ENCODE assay signal across 8 cellular contexts in the genomic region with DNA sequence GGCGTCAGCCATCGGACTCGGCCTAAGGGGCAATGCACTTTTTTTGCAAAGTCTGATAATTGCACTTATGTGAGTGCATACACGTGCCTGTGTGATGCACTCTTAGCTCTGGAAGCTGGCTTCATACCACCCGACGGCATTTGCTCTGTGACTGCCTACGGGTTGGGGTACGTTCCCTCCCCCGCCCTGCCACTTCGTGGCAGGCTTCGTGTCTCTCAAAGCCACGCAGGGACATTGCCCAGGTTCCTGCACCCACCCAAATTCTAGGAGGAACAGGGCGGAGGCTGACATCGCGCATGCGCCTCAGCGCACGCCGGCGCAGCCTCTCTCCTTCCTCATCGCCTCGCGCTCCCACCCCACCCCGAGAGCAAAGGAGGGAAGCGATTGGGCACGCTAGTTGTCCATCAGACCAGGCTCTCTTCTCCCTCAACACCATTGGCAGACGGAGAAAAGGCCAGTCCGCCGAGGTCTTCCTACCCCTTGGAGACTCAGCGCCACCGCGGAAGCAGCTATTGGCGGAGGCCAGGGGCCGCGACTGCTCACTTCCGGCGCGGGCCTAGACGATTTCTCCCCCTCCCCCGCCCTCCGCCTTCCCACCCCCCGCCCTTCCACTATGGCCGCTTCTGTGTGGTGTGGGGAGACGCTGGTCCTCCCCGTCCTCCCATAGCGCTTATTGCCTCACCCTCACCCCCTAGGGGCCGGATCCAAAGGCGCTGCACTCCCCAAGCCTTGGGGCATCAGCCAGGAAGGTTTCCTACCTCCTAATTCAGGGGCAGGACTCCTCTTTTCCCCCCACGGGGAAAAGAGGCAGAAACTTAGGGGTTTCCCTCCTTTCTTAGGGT. TPM values are rescaled to one million over a fixed set of nuclear protein-coding genes. Genes with fewer than 3 reads are reported as not detected.
A peak's percentile ranks its signal among the peaks of the same experiment; 100 is the strongest.
DNase-seq lines count a peak whose midpoint lies in the region; ATAC-seq, FAIRE-seq and TF ChIP-seq lines count a peak whose summit lies in the region.

A gene with protein sequence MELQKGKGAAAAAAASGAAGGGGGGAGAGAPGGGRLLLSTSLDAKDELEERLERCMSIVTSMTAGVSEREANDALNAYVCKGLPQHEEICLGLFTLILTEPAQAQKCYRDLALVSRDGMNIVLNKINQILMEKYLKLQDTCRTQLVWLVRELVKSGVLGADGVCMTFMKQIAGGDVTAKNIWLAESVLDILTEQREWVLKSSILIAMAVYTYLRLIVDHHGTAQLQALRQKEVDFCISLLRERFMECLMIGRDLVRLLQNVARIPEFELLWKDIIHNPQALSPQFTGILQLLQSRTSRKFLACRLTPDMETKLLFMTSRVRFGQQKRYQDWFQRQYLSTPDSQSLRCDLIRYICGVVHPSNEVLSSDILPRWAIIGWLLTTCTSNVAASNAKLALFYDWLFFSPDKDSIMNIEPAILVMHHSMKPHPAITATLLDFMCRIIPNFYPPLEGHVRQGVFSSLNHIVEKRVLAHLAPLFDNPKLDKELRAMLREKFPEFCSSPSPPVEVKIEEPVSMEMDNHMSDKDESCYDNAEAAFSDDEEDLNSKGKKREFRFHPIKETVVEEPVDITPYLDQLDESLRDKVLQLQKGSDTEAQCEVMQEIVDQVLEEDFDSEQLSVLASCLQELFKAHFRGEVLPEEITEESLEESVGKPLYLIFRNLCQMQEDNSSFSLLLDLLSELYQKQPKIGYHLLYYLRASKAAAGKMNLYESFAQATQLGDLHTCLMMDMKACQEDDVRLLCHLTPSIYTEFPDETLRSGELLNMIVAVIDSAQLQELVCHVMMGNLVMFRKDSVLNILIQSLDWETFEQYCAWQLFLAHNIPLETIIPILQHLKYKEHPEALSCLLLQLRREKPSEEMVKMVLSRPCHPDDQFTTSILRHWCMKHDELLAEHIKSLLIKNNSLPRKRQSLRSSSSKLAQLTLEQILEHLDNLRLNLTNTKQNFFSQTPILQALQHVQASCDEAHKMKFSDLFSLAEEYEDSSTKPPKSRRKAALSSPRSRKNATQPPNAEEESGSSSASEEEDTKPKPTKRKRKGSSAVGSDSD (plus strand): TSS at position 588 of the 842 bp plus-strand sequence. CDS start 585 bp downstream, outside the sequence.

- CTCF ChIA-PET in T-cell (lab: Charles Lee), result interaction anchor here (0.6 to 1.0 kb wide), 4 partner anchors 38 to 94 kb away, joined by 3 to 6 read pairs (median 5); a partner anchor contains a TSS

- H3K9me3 Mint-ChIP-seq in T-cell, result no peaks in the 10 kb centered on the region

- peaks cover 9% of the 10 kb centered on the region for H3K79me1 ChIP-seq in trophoblast cell (ENCODE audit: low read length)

- H4K8ac ChIP-seq in trophoblast cell (ENCODE audit: low read depth, low read length), result peak within 1 kb of the TSS; percentile 97

- peaks cover 6% of the 10 kb centered on the region for H3K36me3 Mint-ChIP-seq in T-cell

- DNase-seq in GM12891 (ENCODE audit: insufficient read length, low spot score) (peak; percentile 95), NCI-H1436 treated with DMSO at 0.1 percent for 48 hours (lab: John Stamatoyannopoulos, UW) (peak; percentile 96), T-cell (peak; percentile 97 to 100 (median 100)), cardiac septum (ENCODE audit: low spot score) (peak; percentile 100), trophoblast cell (peak; percentile 100), transverse colon (peak; percentile 100)

- H3K4me1 Mint-ChIP-seq in T-cell, result peaks cover 24 to 32% (median 31%) of the 10 kb centered on the region in 3 donors

- peak within 1 kb of the TSS; percentile 87 for H2BK120ac ChIP-seq in trophoblast cell (ENCODE audit: insufficient read depth, low read length, poor library complexity)

- H2AFZ ChIP-seq in trophoblast cell (ENCODE audit: insufficient read depth, low read length, poor library complexity), result peak within 1 kb of the TSS; percentile 91

- H3K23ac ChIP-seq in trophoblast cell (ENCODE audit: low read length), result no peak within 1 kb of the TSS

- WGBS in adipose tissue, 3 donors, result 0 to 1% (median 1%) methylated on average over 41 to 49 of the region's 49 CpGs
- no CpG with 5 or more reads among the region's 49 CpGs for WGBS in trophoblast cell (ENCODE audit: extremely low coverage, insufficient coverage, insufficient read length)
- 1% methylated on average over 43 of the region's 49 CpGs; no CpG with 5 or more reads in 1 of the 2 donors for WGBS in transverse colon (ENCODE audit: low coverage in 1 of 2), 2 donors

- intact Hi-C loops in cardiac septum (cut with DNase I) (loop anchor here (5.0 kb wide), 1 partner anchor 90 kb away; no protein-coding TSS in a partner anchor), transverse colon (cut with DNase I; ENCODE audit: low total_unique reads) (no loop called here)

- no peaks in the 10 kb centered on the region for H3K9me3 ChIP-seq in trophoblast cell (ENCODE audit: insufficient read depth, low read depth, low read length)
- H3K9me3 ChIP-seq in transverse colon, result no peaks in the 10 kb centered on the region

- peak within 1 kb of the TSS; percentile 84 for H3K18ac ChIP-seq in trophoblast cell (ENCODE audit: low read length)

- peak; percentile 98 for FAIRE-seq in GM12891 (lab: Jason Lieb, UNC)

- H3K9ac ChIP-seq in trophoblast cell (ENCODE audit: low read length), result peak within 1 kb of the TSS; percentile 98

- H3K4me3 ChIP-seq in trophoblast cell (ENCODE audit: low read depth, low read length), result peak within 1 kb of the TSS; percentile 79
- H3K4me3 ChIP-seq in transverse colon, result peak within 1 kb of the TSS; percentile 53 to 100 (median 82)

- H3K27me3 Mint-ChIP-seq in T-cell, result no peaks in the 10 kb centered on the region

- H3K36me3 ChIP-seq in trophoblast cell (ENCODE audit: control insufficient read depth in 1 of 2, insufficient read depth in 2 of 2, low read length in 2 of 2) (no peaks in the 10 kb centered on the region), transverse colon (no peaks in the 10 kb centered on the region)

- TF ChIP-seq EP300 in transverse colon (IDR thresholded peaks at IDR 0.05; ENCODE audit: low read depth), result no peak

- peak within 1 kb of the TSS; percentile 29 for H2BK12ac ChIP-seq in trophoblast cell (ENCODE audit: low read length)

- H4K91ac ChIP-seq in trophoblast cell (ENCODE audit: low read depth, low read length), result peak within 1 kb of the TSS; percentile 97

- peak within 1 kb of the TSS; percentile 63 for H2AK5ac ChIP-seq in trophoblast cell (ENCODE audit: low read length)

- H3K4me3 Mint-ChIP-seq in T-cell, result peak within 1 kb of the TSS; percentile 91 to 95 (median 91)

- peak within 1 kb of the TSS; percentile 90 for H4K12ac ChIP-seq in trophoblast cell (ENCODE audit: low read depth, low read length)

- H3K27me3 ChIP-seq in trophoblast cell (ENCODE audit: insufficient read depth, low read length), result no peaks in the 10 kb centered on the region
- no peaks in the 10 kb centered on the region for H3K27me3 ChIP-seq in transverse colon

- POLR2A ChIA-PET in T-cell (lab: Charles Lee), result interaction anchor here (0.5 to 1.4 kb wide), 8 partner anchors 11 to 494 kb away, joined by 3 to 10 read pairs (median 4); a partner anchor contains a TSS

- H3K27ac ChIP-seq in adipose tissue (ENCODE audit: low read depth, low read length) (peak within 1 kb of the TSS; percentile 94), trophoblast cell (ENCODE audit: low read depth, low read length) (peak within 1 kb of the TSS; percentile 76), transverse colon (peak within 1 kb of the TSS; percentile 89 to 100 (median 98))

- H3K4ac ChIP-seq in trophoblast cell (ENCODE audit: low read depth, low read length), result peak within 1 kb of the TSS; percentile 93

- H2BK5ac ChIP-seq in trophoblast cell (ENCODE audit: low read depth, low read length, poor library complexity), result peak within 1 kb of the TSS; percentile 81

- peak; percentile 96 for ATAC-seq in HG02840 (IDR thresholded peaks at IDR 0.05; ENCODE audit: low FRiP score, unreplicated experiment)
- peak; percentile 98 to 100 (median 98) for ATAC-seq in T-cell (replicated peaks in 1 of 4)

- H3K4me2 ChIP-seq in trophoblast cell (ENCODE audit: low read length), result peak within 1 kb of the TSS; percentile 98

- peak within 1 kb of the TSS; percentile 92 for H3K14ac ChIP-seq in trophoblast cell (ENCODE audit: low read length)

- peak within 1 kb of the TSS; percentile 98 to 99 for H3K27ac Mint-ChIP-seq in T-cell

- H3K4me1 ChIP-seq in trophoblast cell (ENCODE audit: control insufficient read depth in 1 of 2, insufficient read depth in 2 of 2, low read length in 2 of 2) (peaks cover 3 to 5% of the 10 kb centered on the region in 2 experiments), transverse colon (peaks cover 3 to 26% (median 5%) of the 10 kb centered on the region in 4 donors)

- H3K79me2 ChIP-seq in trophoblast cell (ENCODE audit: control insufficient read depth, insufficient read depth, low read length, poor library complexity), result peaks cover 7% of the 10 kb centered on the region

- in situ Hi-C loops in transverse colon (cut with MboI; ENCODE audit: low pct_ligation_motif_present in 1 of 4, low pct_unique_long_range_greater_than_20kb in 1 of 4, low sequenced_read_pairs in 3 of 4), result loop anchor here in 1 of 4 donors (25.0 kb wide), 1 partner anchor 215 kb away; no protein-coding TSS in a partner anchor

- TF ChIP-seq CTCF in transverse colon (IDR thresholded peaks at IDR 0.05), result peak in 2 of 5 experiments; percentile 18 to 19

- TF ChIP-seq POLR2A in GM12891 (IDR thresholded peaks at IDR 0.05; ENCODE audit: low read depth, low read length), result peak; percentile 79
- peak; percentile 70 for TF ChIP-seq POLR2A in transverse colon (IDR thresholded peaks at IDR 0.05)

TF ChIP-seq in GM12891, 5 proteins besides CTCF, POLR2A, EP300 and RAD21:
- TF ChIP-seq TAF1 (IDR thresholded peaks at IDR 0.05; ENCODE audit: low read depth, low read length), result peak; percentile 94
- no peak for TF ChIP-seq PAX5 (IDR thresholded peaks at IDR 0.05; ENCODE audit: insufficient read depth, low read length, severe bottlenecking)
- TF ChIP-seq POLR2AphosphoS5 (IDR thresholded peaks at IDR 0.05; ENCODE audit: low read depth, low read length), result peak; percentile 59; the same call in 1 of the 2 replicates

RNA-seq across cellular contexts. Expression of the gene that starts here (rescaled TPM):
- 38.6 TPM for polyA plus RNA-seq in GM12891 (2012; ENCODE audit: low read depth, missing spikeins)
- total RNA-seq in T-cell, result 10 to 100 TPM; 45.9 to 57.7 (median 48.5) TPM
- polyA plus RNA-seq in adipose tissue, result 10 to 100 TPM; 17.8 to 31.3 (median 28.0) TPM
- 35.2 TPM for total RNA-seq in cardiac septum
- 24.2 and 25.1 TPM in 2 replicates for polyA plus RNA-seq in trophoblast cell (2013)
- 10 to 100 TPM; 26.1 to 35.6 (median 28.0) TPM for total RNA-seq in transverse colon

Comparison
In these comparisons a context has a peak if more than half of its experiments do, and no peak if none do; other contexts are left out.
1. Peak in every context shown above with its lines: DNase-seq, ATAC-seq, H3K4me3 ChIP-seq and H3K27ac ChIP-seq.